In genomic region chr2:172556284-172557033, GRCh38 we compare ENCODE assay signal across 8 cellular contexts. TPM values are rescaled to one million over a fixed set of nuclear protein-coding genes. Genes with fewer than 3 reads are reported as not detected.
DNase-seq lines count a peak whose midpoint lies in the region; ATAC-seq, FAIRE-seq and TF ChIP-seq lines count a peak whose summit lies in the region.

No MANE protein-coding gene starts in this region.

- DNase-seq in GM19239 (ENCODE audit: insufficient read length, low spot score) (peak; percentile 60), NOMO-1 treated with DMSO at 0.1 percent for 48 hours (lab: John Stamatoyannopoulos, UW; ENCODE audit: unreplicated experiment) (peak; percentile 51), activated T-cell treated with anti-CD3 and anti-CD28 coated beads for 24 hours (ENCODE audit: low read depth) (peak; percentile 49)
- peak in 9 of 10 donors; percentile 32 to 72 (median 52) for DNase-seq in naive thymus-derived CD8-positive, alpha-beta T cell
- DNase-seq in stimulated activated naive CD4-positive, alpha-beta T cell treated with Interleukin-2 at 50 U/mL for 16 hours (lab: John Stamatoyannopoulos, UW): peak; percentile 58

- H3K4me3 Mint-ChIP-seq in naive thymus-derived CD8-positive, alpha-beta T cell: peak overlapping the region; percentile 83 to 97 (median 94)

- peak overlapping the region; percentile 64 to 94 (median 90) for H3K27ac Mint-ChIP-seq in naive thymus-derived CD8-positive, alpha-beta T cell

- POLR2A ChIA-PET in naive thymus-derived CD8-positive, alpha-beta T cell (lab: Charles Lee): interaction anchor here (0.6 to 2.6 kb wide), 18 partner anchors 8 to 1628 kb away, joined by 3 to 46 read pairs (median 4); partner anchors contain the start of gene GORASP2

- H3K36me3 Mint-ChIP-seq in naive thymus-derived CD8-positive, alpha-beta T cell: peaks cover 0 to 31% (median 12%) of the 10 kb centered on the region in 3 donors

- H3K9me3 Mint-ChIP-seq in naive thymus-derived CD8-positive, alpha-beta T cell: peaks cover 0 to 2% (median 0%) of the 10 kb centered on the region in 9 donors

- peak overlapping the region; percentile 92 for H3K27ac ChIP-seq in C4-2B

- peak; percentile 68 for FAIRE-seq in GM19239 (lab: Jason Lieb, UNC)

- no peak for TF ChIP-seq CTCF in C4-2B (conservative IDR thresholded peaks at IDR 0.05)

- H3K27me3 Mint-ChIP-seq in naive thymus-derived CD8-positive, alpha-beta T cell: peaks cover 0 to 1% (median 0%) of the 10 kb centered on the region in 5 donors

- ATAC-seq in HG03354 (IDR thresholded peaks at IDR 0.05; ENCODE audit: poor library complexity, severe bottlenecking, unreplicated experiment) (peak; percentile 75), esophagus mucosa (peak; percentile 51)
- ATAC-seq in naive thymus-derived CD8-positive, alpha-beta T cell: peak; percentile 50 to 55

- H3K4me1 Mint-ChIP-seq in naive thymus-derived CD8-positive, alpha-beta T cell: peaks cover 20 to 64% (median 56%) of the 10 kb centered on the region in 4 donors

RNA-seq across cellular contexts. Expression of gene PDK1, which starts 0.6 kb away (rescaled TPM):
- total RNA-seq in esophagus mucosa: 16.5 TPM
- total RNA-seq in naive thymus-derived CD8-positive, alpha-beta T cell: 10 to 100 TPM; 64.9 to 72.6 TPM
- 10 to 100 TPM; 37.1 to 64.4 (median 63.7) TPM for polyA plus RNA-seq in naive thymus-derived CD8-positive, alpha-beta T cell

Comparison
In these comparisons a context has a peak if more than half of its experiments do, and no peak if none do; other contexts are left out.
1. Peak in every context shown above with its lines: DNase-seq, ATAC-seq and H3K27ac ChIP-seq.